ENCODE assay signal across 8 cellular contexts in genomic region chr1:1001631-1002300, GRCh38. TPM values are rescaled to one million over a fixed set of nuclear protein-coding genes. Genes with fewer than 3 reads are reported as not detected.
DNase-seq lines count a peak whose midpoint lies in the region; ATAC-seq and TF ChIP-seq lines count a peak whose summit lies in the region.

No MANE protein-coding gene starts in this region.

- H3K27ac ChIP-seq in DOHH2 (ENCODE audit: low read depth, low read length): no peak overlapping the region
- H3K27ac ChIP-seq in HUES64 (ENCODE audit: low read depth, low read length): no peak overlapping the region
- H3K27ac ChIP-seq in mammary epithelial cell (ENCODE audit: insufficient read depth, low read depth, low read length): no peak overlapping the region

- ATAC-seq in GM19328 (IDR thresholded peaks at IDR 0.05; ENCODE audit: unreplicated experiment): no peak

- DNase-seq in UCSD-AML1 (lab: John Stamatoyannopoulos, UW; ENCODE audit: unreplicated experiment) (peak; percentile 67), mammary epithelial cell (peak; percentile 55), islet precursor cell (peak; percentile 91), KG1 (lab: John Stamatoyannopoulos, UW) (no peak)
- peak; percentile 37 to 71 (median 67) for DNase-seq in stimulated activated CD4-positive, alpha-beta T cell treated with anti-CD3 and anti-CD28 coated beads, Interleukin-12 subunit alpha, Interleukin-12 subunit beta, amount 100 ng/mL, for 48 hours (ENCODE audit: low read depth in 2 of 3, low spot score in 1 of 3)

- H3K79me2 ChIP-seq in DOHH2 (ENCODE audit: control insufficient read depth, low read length) (no peaks in the 10 kb centered on the region), mammary epithelial cell (ENCODE audit: insufficient read depth, low read length) (no peaks in the 10 kb centered on the region)

- no peaks in the 10 kb centered on the region for H3K9me2 ChIP-seq in DOHH2 (replicated peaks; ENCODE audit: control insufficient read depth, low read length)

- H3K4me1 ChIP-seq in DOHH2 (ENCODE audit: control insufficient read depth, low read length) (peaks cover 3% of the 10 kb centered on the region; the same call in 1 of the 2 replicates), HUES64 (ENCODE audit: insufficient read depth, low read length) (peaks cover 18% of the 10 kb centered on the region), mammary epithelial cell (ENCODE audit: insufficient read depth, low read length) (peaks cover 21% of the 10 kb centered on the region)

- in situ Hi-C loops in mammary epithelial cell (cut with MboI; ENCODE audit: low sequenced_read_pairs in 2 of 2): no loop called here

- H3K36me3 ChIP-seq in DOHH2 (ENCODE audit: control insufficient read depth, low read length) (no peaks in the 10 kb centered on the region), HUES64 (ENCODE audit: insufficient read depth, low read length) (no peaks in the 10 kb centered on the region), mammary epithelial cell (ENCODE audit: insufficient read depth, low read length) (no peaks in the 10 kb centered on the region)

- no peaks in the 10 kb centered on the region for H3K9me3 ChIP-seq in DOHH2 (ENCODE audit: control insufficient read depth, insufficient read depth, low read length)
- no peaks in the 10 kb centered on the region for H3K9me3 ChIP-seq in HUES64 (ENCODE audit: insufficient read depth, low read depth, low read length)
- H3K9me3 ChIP-seq in mammary epithelial cell (replicated peaks; ENCODE audit: insufficient read depth, low read length): no peaks in the 10 kb centered on the region

- intact Hi-C loops in mammary epithelial cell (cut with micrococcal nuclease): loop anchor here (5.0 kb wide), 1 partner anchor 56 kb away; no protein-coding TSS in a partner anchor

- 6% methylated on average over 64 of the region's 64 CpGs for WGBS in HUES64
- 4% methylated on average over 5 of the region's 64 CpGs for WGBS in mammary epithelial cell (ENCODE audit: low coverage, missing lambda C conversion rate)

- H4K20me1 ChIP-seq in DOHH2 (ENCODE audit: control insufficient read depth, insufficient read depth, low read depth, low read length) (no peaks in the 10 kb centered on the region), mammary epithelial cell (ENCODE audit: insufficient read depth, low read length) (peaks cover 2% of the 10 kb centered on the region)

- H3F3A ChIP-seq in DOHH2 (ENCODE audit: control insufficient read depth, insufficient read depth): no peaks in the 10 kb centered on the region

- TF ChIP-seq CTCF in DOHH2 (IDR thresholded peaks at IDR 0.05; ENCODE audit: low read depth, low read length, poor library complexity, severe bottlenecking) (peak; percentile 66), mammary epithelial cell (conservative IDR thresholded peaks at IDR 0.05 in 1 of 2, IDR thresholded peaks at IDR 0.05 in 1 of 2; ENCODE audit: extremely low read depth in 1 of 2, insufficient read depth in 1 of 2, low read depth in 1 of 2, low read length in 2 of 2) (peak; percentile 44 to 80)

- H3K4me2 ChIP-seq in DOHH2 (ENCODE audit: low read length) (no peak overlapping the region), mammary epithelial cell (ENCODE audit: insufficient read depth, low read depth, low read length) (peak overlapping the region; percentile 99)

- H3K9ac ChIP-seq in HUES64 (ENCODE audit: low read depth, low read length): peak overlapping the region; percentile 24; the same call in 1 of the 2 replicates
- H3K9ac ChIP-seq in mammary epithelial cell (ENCODE audit: insufficient read depth, low read length): no peak overlapping the region

- no TSS peak for BruUV-seq in mammary epithelial cell (replicated peaks; lab: Mats Ljungman, UMichigan)

- H3K4me3 ChIP-seq in DOHH2 (ENCODE audit: low read length) (no peak overlapping the region), HUES64 (ENCODE audit: low read length) (peak overlapping the region; percentile 61), mammary epithelial cell (replicated peaks in 1 of 3; ENCODE audit: insufficient read depth in 1 of 3, low read depth in 2 of 3, low read length in 3 of 3) (peak overlapping the region in 2 of 3 experiments; percentile 28 to 29)

- peak overlapping the region; percentile 67 for H2AFZ ChIP-seq in mammary epithelial cell (ENCODE audit: low read depth, low read length)

- CTCF ChIA-PET in mammary epithelial cell (lab: Charles Lee; ENCODE audit: low non-redundant PET): interaction anchor here (0.7 to 1.0 kb wide), 2 partner anchors 18 to 62 kb away, joined by 4 to 13 read pairs; partner anchors contain the start of gene AGRN

- H3K27me3 ChIP-seq in DOHH2 (ENCODE audit: control insufficient read depth, low read length) (peaks cover 26% of the 10 kb centered on the region), HUES64 (ENCODE audit: insufficient read depth, low read length) (peaks cover 71% of the 10 kb centered on the region), mammary epithelial cell (ENCODE audit: insufficient read depth, low read length) (peaks cover 17% of the 10 kb centered on the region)

- dilution Hi-C loops in mammary epithelial cell (cut with HindIII; ENCODE audit: low sequenced_read_pairs): loop anchor here (10.0 kb wide), 1 partner anchor 373 kb away; the partner anchor contains the start of gene AURKAIP1

RNA-seq across cellular contexts. Expression of gene HES4, which starts 1.9 kb away (rescaled TPM):
- 3.7 TPM for polyA plus RNA-seq in HUES64 (2013, experiment 1 of 2)
- polyA plus RNA-seq in HUES64 (2013, experiment 2 of 2): 4.8 TPM
- 10 to 100 TPM in 1 of 2 donors, 1 to 10 TPM in 1; 6.4 to 24.7 TPM for total RNA-seq in mammary epithelial cell
- 2.1 TPM for polyA plus RNA-seq in mammary epithelial cell
- polyA minus RNA-seq in mammary epithelial cell: not detected

RNA-seq across cellular contexts. Expression of gene ISG15, which starts 11.5 kb away (rescaled TPM):
- 24.5 TPM for polyA plus RNA-seq in HUES64 (2013, experiment 1 of 2)
- 29.7 TPM for polyA plus RNA-seq in HUES64 (2013, experiment 2 of 2)
- 10 to 100 TPM in 1 of 2 donors, 1 to 10 TPM in 1; 6.8 to 14.0 TPM for total RNA-seq in mammary epithelial cell
- 11.6 TPM for polyA plus RNA-seq in mammary epithelial cell
- polyA minus RNA-seq in mammary epithelial cell: 2.6 TPM

RNA-seq across cellular contexts. Expression of gene AGRN, which starts 18.2 kb away (rescaled TPM):
- polyA plus RNA-seq in HUES64 (2013, experiment 1 of 2): 58.7 TPM
- 72.3 TPM for polyA plus RNA-seq in HUES64 (2013, experiment 2 of 2)
- 100 to 1,000 TPM; 313 to 373 TPM for total RNA-seq in mammary epithelial cell
- 117 TPM for polyA plus RNA-seq in mammary epithelial cell
- polyA minus RNA-seq in mammary epithelial cell: 254 TPM

RNA-seq across cellular contexts. Expression of gene PERM1, which starts 19.9 kb away (rescaled TPM):
- polyA plus RNA-seq in HUES64 (2013, experiment 1 of 2): not detected
- not detected for polyA plus RNA-seq in HUES64 (2013, experiment 2 of 2)
- not detected for total RNA-seq in mammary epithelial cell
- polyA plus RNA-seq in mammary epithelial cell: not detected
- not detected for polyA minus RNA-seq in mammary epithelial cell

RNA-seq across cellular contexts. Expression of gene PLEKHN1, which starts 35.5 kb away (rescaled TPM):
- polyA plus RNA-seq in HUES64 (2013, experiment 1 of 2): 0.10 TPM
- polyA plus RNA-seq in HUES64 (2013, experiment 2 of 2): 0.38 TPM
- total RNA-seq in mammary epithelial cell: 10 to 100 TPM in 1 of 2 donors, 1 to 10 TPM in 1; 4.8 to 28.6 TPM
- polyA plus RNA-seq in mammary epithelial cell: 4.6 TPM
- 9.7 TPM for polyA minus RNA-seq in mammary epithelial cell
